In genomic region chr17:6640536-6641373, GRCh38 we compare ENCODE assay signal across 1 cellular context.
TF ChIP-seq lines count a peak whose summit lies in the region.

Gene KIAA0753, minus strand, starts transcription at chr17:6640711. Its CDS starts 5,608 bp downstream, at chr17:6635103.
Gene TXNDC17, plus strand, starts transcription at chr17:6641060. Its CDS starts 23 bp downstream, at chr17:6641083.

TF ChIP-seq in SK-N-SH, 30 proteins besides CTCF, POLR2A, EP300 and RAD21 (continued from another document):
- TF ChIP-seq, protein P1, sequence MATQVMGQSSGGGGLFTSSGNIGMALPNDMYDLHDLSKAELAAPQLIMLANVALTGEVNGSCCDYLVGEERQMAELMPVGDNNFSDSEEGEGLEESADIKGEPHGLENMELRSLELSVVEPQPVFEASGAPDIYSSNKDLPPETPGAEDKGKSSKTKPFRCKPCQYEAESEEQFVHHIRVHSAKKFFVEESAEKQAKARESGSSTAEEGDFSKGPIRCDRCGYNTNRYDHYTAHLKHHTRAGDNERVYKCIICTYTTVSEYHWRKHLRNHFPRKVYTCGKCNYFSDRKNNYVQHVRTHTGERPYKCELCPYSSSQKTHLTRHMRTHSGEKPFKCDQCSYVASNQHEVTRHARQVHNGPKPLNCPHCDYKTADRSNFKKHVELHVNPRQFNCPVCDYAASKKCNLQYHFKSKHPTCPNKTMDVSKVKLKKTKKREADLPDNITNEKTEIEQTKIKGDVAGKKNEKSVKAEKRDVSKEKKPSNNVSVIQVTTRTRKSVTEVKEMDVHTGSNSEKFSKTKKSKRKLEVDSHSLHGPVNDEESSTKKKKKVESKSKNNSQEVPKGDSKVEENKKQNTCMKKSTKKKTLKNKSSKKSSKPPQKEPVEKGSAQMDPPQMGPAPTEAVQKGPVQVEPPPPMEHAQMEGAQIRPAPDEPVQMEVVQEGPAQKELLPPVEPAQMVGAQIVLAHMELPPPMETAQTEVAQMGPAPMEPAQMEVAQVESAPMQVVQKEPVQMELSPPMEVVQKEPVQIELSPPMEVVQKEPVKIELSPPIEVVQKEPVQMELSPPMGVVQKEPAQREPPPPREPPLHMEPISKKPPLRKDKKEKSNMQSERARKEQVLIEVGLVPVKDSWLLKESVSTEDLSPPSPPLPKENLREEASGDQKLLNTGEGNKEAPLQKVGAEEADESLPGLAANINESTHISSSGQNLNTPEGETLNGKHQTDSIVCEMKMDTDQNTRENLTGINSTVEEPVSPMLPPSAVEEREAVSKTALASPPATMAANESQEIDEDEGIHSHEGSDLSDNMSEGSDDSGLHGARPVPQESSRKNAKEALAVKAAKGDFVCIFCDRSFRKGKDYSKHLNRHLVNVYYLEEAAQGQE (IDR thresholded peaks at IDR 0.05; ENCODE audit: low read depth, low read length) = peak; percentile 36; the same call in 1 of the 2 replicates
- TF ChIP-seq POLR2AphosphoS5 (IDR thresholded peaks at IDR 0.05; ENCODE audit: low read depth, low read length) (peak; percentile 95), MEF2A (IDR thresholded peaks at IDR 0.05; ENCODE audit: borderline replicate concordance, low read depth) (no peak), RCOR1 (IDR thresholded peaks at IDR 0.05; ENCODE audit: low read length) (no peak), FOXM1 (IDR thresholded peaks at IDR 0.05; ENCODE audit: low read depth) (0 out of 2 replicates have a peak, but pooled peaks have one; percentile 10), SMC3 (IDR thresholded peaks at IDR 0.05; ENCODE audit: low read depth, low read length) (no peak), GATA2 (CRISPR knock-in tag; IDR thresholded peaks at IDR 0.05) (no peak), FOSL2 (IDR thresholded peaks at IDR 0.05; ENCODE audit: borderline replicate concordance, low read depth) (no peak), YY1 (IDR thresholded peaks at IDR 0.05; ENCODE audit: low read depth) (no peak), TCF12 (IDR thresholded peaks at IDR 0.05) (no peak; the same call in 1 of the 2 replicates), TEAD4 (IDR thresholded peaks at IDR 0.05; ENCODE audit: borderline replicate concordance, insufficient read depth) (no peak), RFX5 (IDR thresholded peaks at IDR 0.05; ENCODE audit: low read length) (0 out of 2 replicates have a peak, but pooled peaks have one; percentile 40), TAF1 (IDR thresholded peaks at IDR 0.05; ENCODE audit: borderline replicate concordance, low read depth, low read length) (peak; percentile 83), USF2 (IDR thresholded peaks at IDR 0.05; ENCODE audit: borderline replicate concordance, low read depth, low read length) (no peak)
TF ChIP-seq in SK-N-SH: peak in this region for 12.
